2 cellular contexts compared by ENCODE assay signal in genomic region chr3:195060217-195060481, GRCh38.
A peak's percentile ranks its signal among the peaks of the same experiment; 100 is the strongest.
TF ChIP-seq lines count a peak whose summit lies in the region.

No MANE protein-coding gene starts in this region.

TF ChIP-seq in H1, 55 proteins besides CTCF, POLR2A, EP300 and RAD21 (continued from another document):
- TF ChIP-seq HDAC2 (IDR thresholded peaks at IDR 0.05; ENCODE audit: borderline replicate concordance in 1 of 2, low read depth in 2 of 2, low read length in 2 of 2) = no peak

TF ChIP-seq in HepG2, 621 proteins besides CTCF, POLR2A, EP300 and RAD21 (continued from another document and continues in another):
- TF ChIP-seq, protein P1, sequence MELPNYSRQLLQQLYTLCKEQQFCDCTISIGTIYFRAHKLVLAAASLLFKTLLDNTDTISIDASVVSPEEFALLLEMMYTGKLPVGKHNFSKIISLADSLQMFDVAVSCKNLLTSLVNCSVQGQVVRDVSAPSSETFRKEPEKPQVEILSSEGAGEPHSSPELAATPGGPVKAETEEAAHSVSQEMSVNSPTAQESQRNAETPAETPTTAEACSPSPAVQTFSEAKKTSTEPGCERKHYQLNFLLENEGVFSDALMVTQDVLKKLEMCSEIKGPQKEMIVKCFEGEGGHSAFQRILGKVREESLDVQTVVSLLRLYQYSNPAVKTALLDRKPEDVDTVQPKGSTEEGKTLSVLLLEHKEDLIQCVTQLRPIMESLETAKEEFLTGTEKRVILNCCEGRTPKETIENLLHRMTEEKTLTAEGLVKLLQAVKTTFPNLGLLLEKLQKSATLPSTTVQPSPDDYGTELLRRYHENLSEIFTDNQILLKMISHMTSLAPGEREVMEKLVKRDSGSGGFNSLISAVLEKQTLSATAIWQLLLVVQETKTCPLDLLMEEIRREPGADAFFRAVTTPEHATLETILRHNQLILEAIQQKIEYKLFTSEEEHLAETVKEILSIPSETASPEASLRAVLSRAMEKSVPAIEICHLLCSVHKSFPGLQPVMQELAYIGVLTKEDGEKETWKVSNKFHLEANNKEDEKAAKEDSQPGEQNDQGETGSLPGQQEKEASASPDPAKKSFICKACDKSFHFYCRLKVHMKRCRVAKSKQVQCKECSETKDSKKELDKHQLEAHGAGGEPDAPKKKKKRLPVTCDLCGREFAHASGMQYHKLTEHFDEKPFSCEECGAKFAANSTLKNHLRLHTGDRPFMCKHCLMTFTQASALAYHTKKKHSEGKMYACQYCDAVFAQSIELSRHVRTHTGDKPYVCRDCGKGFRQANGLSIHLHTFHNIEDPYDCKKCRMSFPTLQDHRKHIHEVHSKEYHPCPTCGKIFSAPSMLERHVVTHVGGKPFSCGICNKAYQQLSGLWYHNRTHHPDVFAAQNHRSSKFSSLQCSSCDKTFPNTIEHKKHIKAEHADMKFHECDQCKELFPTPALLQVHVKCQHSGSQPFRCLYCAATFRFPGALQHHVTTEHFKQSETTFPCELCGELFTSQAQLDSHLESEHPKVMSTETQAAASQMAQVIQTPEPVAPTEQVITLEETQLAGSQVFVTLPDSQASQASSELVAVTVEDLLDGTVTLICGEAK (IDR thresholded peaks at IDR 0.05) = no peak
- TF ChIP-seq, protein P1 (CRISPR knock-in tag; IDR thresholded peaks at IDR 0.05) = no peak
- TF ChIP-seq ZNF710 (CRISPR knock-in tag; IDR thresholded peaks at IDR 0.05; ENCODE audit: borderline replicate concordance) (0 out of 2 replicates have a peak, but pooled peaks have one; percentile 51), LCORL (IDR thresholded peaks at IDR 0.05) (no peak), LCORL (CRISPR knock-in tag; IDR thresholded peaks at IDR 0.05) (no peak), SNAI1 (CRISPR knock-in tag; IDR thresholded peaks at IDR 0.05; ENCODE audit: borderline replicate concordance) (no peak), ZNF747 (CRISPR knock-in tag; IDR thresholded peaks at IDR 0.05; ENCODE audit: borderline replicate concordance) (no peak), RXRA (CRISPR knock-in tag; IDR thresholded peaks at IDR 0.05) (no peak), CBX5 (CRISPR knock-in tag; IDR thresholded peaks at IDR 0.05; ENCODE audit: borderline replicate concordance) (no peak), LBX2 (CRISPR knock-in tag; IDR thresholded peaks at IDR 0.05; ENCODE audit: borderline replicate concordance) (no peak), ZNF780A (CRISPR knock-in tag; IDR thresholded peaks at IDR 0.05) (no peak), NFRKB (IDR thresholded peaks at IDR 0.05) (no peak), SOX6 (IDR thresholded peaks at IDR 0.05) (no peak), SOX6 (CRISPR knock-in tag; IDR thresholded peaks at IDR 0.05) (no peak), ZNF740 (CRISPR knock-in tag; IDR thresholded peaks at IDR 0.05) (no peak), MAZ (IDR thresholded peaks at IDR 0.05; ENCODE audit: borderline replicate concordance, low read depth, low read length) (no peak), MAZ (CRISPR knock-in tag; IDR thresholded peaks at IDR 0.05; ENCODE audit: low read depth) (no peak), ZFP90 (CRISPR knock-in tag; IDR thresholded peaks at IDR 0.05; ENCODE audit: borderline replicate concordance) (no peak), BRF2 (CRISPR knock-in tag; IDR thresholded peaks at IDR 0.05) (no peak), MTA1 (CRISPR knock-in tag; IDR thresholded peaks at IDR 0.05; ENCODE audit: borderline replicate concordance) (no peak), ZFP36L1 (CRISPR knock-in tag; IDR thresholded peaks at IDR 0.05) (no peak), ZFP41 (CRISPR knock-in tag; IDR thresholded peaks at IDR 0.05; ENCODE audit: borderline replicate concordance) (no peak), SCMH1 (CRISPR knock-in tag; IDR thresholded peaks at IDR 0.05; ENCODE audit: borderline replicate concordance) (no peak), ZNF431 (CRISPR knock-in tag; IDR thresholded peaks at IDR 0.05; ENCODE audit: borderline replicate concordance, low read depth) (0 out of 2 replicates have a peak, but pooled peaks have one; percentile 29), MIXL1 (CRISPR knock-in tag; IDR thresholded peaks at IDR 0.05) (no peak), ZZZ3 (CRISPR knock-in tag; IDR thresholded peaks at IDR 0.05; ENCODE audit: borderline replicate concordance) (no peak), ZNF260 (CRISPR knock-in tag; IDR thresholded peaks at IDR 0.05; ENCODE audit: borderline replicate concordance, low read depth) (no peak), ZNF501 (CRISPR knock-in tag; IDR thresholded peaks at IDR 0.05) (0 out of 2 replicates have a peak, but pooled peaks have one; percentile 25), PHB2 (IDR thresholded peaks at IDR 0.05; ENCODE audit: partially characterized antibody) (no peak), IKZF5 (CRISPR knock-in tag; IDR thresholded peaks at IDR 0.05) (peak; percentile 4; the same call in 1 of the 2 replicates)
- TF ChIP-seq, protein P2, sequence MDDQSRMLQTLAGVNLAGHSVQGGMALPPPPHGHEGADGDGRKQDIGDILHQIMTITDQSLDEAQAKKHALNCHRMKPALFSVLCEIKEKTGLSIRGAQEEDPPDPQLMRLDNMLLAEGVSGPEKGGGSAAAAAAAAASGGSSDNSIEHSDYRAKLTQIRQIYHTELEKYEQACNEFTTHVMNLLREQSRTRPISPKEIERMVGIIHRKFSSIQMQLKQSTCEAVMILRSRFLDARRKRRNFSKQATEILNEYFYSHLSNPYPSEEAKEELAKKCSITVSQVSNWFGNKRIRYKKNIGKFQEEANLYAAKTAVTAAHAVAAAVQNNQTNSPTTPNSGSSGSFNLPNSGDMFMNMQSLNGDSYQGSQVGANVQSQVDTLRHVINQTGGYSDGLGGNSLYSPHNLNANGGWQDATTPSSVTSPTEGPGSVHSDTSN (CRISPR knock-in tag; IDR thresholded peaks at IDR 0.05; ENCODE audit: borderline replicate concordance) = no peak
- TF ChIP-seq, protein P3, sequence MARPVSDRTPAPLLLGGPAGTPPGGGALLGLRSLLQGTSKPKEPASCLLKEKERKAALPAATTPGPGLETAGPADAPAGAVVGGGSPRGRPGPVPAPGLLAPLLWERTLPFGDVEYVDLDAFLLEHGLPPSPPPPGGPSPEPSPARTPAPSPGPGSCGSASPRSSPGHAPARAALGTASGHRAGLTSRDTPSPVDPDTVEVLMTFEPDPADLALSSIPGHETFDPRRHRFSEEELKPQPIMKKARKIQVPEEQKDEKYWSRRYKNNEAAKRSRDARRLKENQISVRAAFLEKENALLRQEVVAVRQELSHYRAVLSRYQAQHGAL (CRISPR knock-in tag; IDR thresholded peaks at IDR 0.05; ENCODE audit: not compliant biosample characterization) = no peak
- TF ChIP-seq, protein P4, sequence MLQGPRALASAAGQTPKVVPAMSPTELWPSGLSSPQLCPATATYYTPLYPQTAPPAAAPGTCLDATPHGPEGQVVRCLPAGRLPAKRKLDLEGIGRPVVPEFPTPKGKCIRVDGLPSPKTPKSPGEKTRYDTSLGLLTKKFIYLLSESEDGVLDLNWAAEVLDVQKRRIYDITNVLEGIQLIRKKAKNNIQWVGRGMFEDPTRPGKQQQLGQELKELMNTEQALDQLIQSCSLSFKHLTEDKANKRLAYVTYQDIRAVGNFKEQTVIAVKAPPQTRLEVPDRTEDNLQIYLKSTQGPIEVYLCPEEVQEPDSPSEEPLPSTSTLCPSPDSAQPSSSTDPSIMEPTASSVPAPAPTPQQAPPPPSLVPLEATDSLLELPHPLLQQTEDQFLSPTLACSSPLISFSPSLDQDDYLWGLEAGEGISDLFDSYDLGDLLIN (CRISPR knock-in tag; IDR thresholded peaks at IDR 0.05; ENCODE audit: borderline replicate concordance) = 0 out of 2 replicates have a peak, but pooled peaks have one; percentile 18
- TF ChIP-seq, protein P5, sequence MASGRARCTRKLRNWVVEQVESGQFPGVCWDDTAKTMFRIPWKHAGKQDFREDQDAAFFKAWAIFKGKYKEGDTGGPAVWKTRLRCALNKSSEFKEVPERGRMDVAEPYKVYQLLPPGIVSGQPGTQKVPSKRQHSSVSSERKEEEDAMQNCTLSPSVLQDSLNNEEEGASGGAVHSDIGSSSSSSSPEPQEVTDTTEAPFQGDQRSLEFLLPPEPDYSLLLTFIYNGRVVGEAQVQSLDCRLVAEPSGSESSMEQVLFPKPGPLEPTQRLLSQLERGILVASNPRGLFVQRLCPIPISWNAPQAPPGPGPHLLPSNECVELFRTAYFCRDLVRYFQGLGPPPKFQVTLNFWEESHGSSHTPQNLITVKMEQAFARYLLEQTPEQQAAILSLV (CRISPR knock-in tag; IDR thresholded peaks at IDR 0.05; ENCODE audit: borderline replicate concordance) = no peak
- TF ChIP-seq, protein P6, sequence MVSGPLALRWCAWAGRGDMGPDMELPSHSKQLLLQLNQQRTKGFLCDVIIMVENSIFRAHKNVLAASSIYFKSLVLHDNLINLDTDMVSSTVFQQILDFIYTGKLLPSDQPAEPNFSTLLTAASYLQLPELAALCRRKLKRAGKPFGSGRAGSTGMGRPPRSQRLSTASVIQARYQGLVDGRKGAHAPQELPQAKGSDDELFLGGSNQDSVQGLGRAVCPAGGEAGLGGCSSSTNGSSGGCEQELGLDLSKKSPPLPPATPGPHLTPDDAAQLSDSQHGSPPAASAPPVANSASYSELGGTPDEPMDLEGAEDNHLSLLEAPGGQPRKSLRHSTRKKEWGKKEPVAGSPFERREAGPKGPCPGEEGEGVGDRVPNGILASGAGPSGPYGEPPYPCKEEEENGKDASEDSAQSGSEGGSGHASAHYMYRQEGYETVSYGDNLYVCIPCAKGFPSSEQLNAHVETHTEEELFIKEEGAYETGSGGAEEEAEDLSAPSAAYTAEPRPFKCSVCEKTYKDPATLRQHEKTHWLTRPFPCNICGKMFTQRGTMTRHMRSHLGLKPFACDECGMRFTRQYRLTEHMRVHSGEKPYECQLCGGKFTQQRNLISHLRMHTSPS (CRISPR knock-in tag; IDR thresholded peaks at IDR 0.05; ENCODE audit: low read depth) = peak; percentile 24; the same call in 1 of the 2 replicates
